ENCODE assay signal across 16 cellular contexts in genomic region chr1:248714248-248714647, GRCh38. TPM values are rescaled to one million over a fixed set of nuclear protein-coding genes. Genes with fewer than 3 reads are reported as not detected.
"Had no signal": no experiment of that assay in that cellular context is flagged by ENCODE, and none has a peak within 500 bp of the region (broad histone marks: within the 10 kb centered on the region; RNA-seq: fewer than 3 reads in every experiment).

No MANE protein-coding gene starts in this region.

- H3K4me1 Mint-ChIP-seq: activated CD8-positive, alpha-beta memory T cell treated with anti-CD3 and anti-CD28 coated beads, Interleukin-2, amount 10 ng/mL, durations not matched to agents 7 days and 5 days; naive thymus-derived CD4-positive, alpha-beta T cell had no signal

- H3K27ac Mint-ChIP-seq: activated CD8-positive, alpha-beta memory T cell treated with anti-CD3 and anti-CD28 coated beads, Interleukin-2, amount 10 ng/mL, durations not matched to agents 7 days and 5 days; activated naive CD8-positive, alpha-beta T cell; naive thymus-derived CD4-positive, alpha-beta T cell had no signal

- H3K4me1 ChIP-seq: breast epithelium, vagina had no signal

- FAIRE-seq: endothelial cell of umbilical vein had no signal

- H3K27ac ChIP-seq: breast epithelium, lower lobe of right lung, neutrophil, skin epidermis, vagina had no signal

- DNase-seq: activated CD4-positive, alpha-beta T cell treated with anti-CD3 and anti-CD28 coated beads, Interleukin-2, amount 50 U/mL, for 48 hours; activated CD4-positive, CD25-positive, alpha-beta regulatory T cell treated with anti-CD3 and anti-CD28 coated beads, Interleukin-2, amount 50 U/mL, for 72 hours; activated CD8-positive, alpha-beta memory T cell treated with anti-CD3 and anti-CD28 coated beads, Interleukin-2, amount 10 ng/mL, durations not matched to agents 7 days and 5 days; activated effector memory CD4-positive, alpha-beta T cell treated with anti-CD3 and anti-CD28 coated beads, Interleukin-2, amount 50 U/mL, for 16 hours; activated T-cell treated with anti-CD3 and anti-CD28 coated beads, Interleukin-2, amount 50 U/mL, for 4 hours; lower lobe of right lung; naive thymus-derived CD4-positive, alpha-beta T cell; posterior cingulate gyrus had no signal

- H3K27me3 ChIP-seq: breast epithelium, neutrophil, vagina had no signal

- H3K36me3 Mint-ChIP-seq: naive thymus-derived CD4-positive, alpha-beta T cell had no signal

- H3K4me3 ChIP-seq: breast epithelium, lower lobe of right lung, skin epidermis, vagina had no signal

- H3K36me3 ChIP-seq: breast epithelium, lower lobe of right lung, neutrophil, vagina had no signal

- H3K4me3 Mint-ChIP-seq: activated CD8-positive, alpha-beta memory T cell treated with anti-CD3 and anti-CD28 coated beads, Interleukin-2, amount 10 ng/mL, durations not matched to agents 7 days and 5 days; activated naive CD8-positive, alpha-beta T cell; activated T-cell treated with anti-CD3 and anti-CD28 coated beads, Interleukin-2, amount 50 U/mL, for 4 hours; naive thymus-derived CD4-positive, alpha-beta T cell had no signal

- H3K9me3 ChIP-seq: lower lobe of right lung, neutrophil, vagina had no signal

RNA-seq across cellular contexts. Expression of gene OR14I1, which starts 11.7 kb away (rescaled TPM):
- total RNA-seq: activated CD8-positive, alpha-beta memory T cell treated with anti-CD3 and anti-CD28 coated beads, Interleukin-2, amount 10 ng/mL, durations not matched to agents 7 days and 5 days; activated T-cell treated with anti-CD3 and anti-CD28 coated beads, Interleukin-2, amount 50 U/mL, for 4 hours; breast epithelium; cerebellum; endothelial cell of umbilical vein; lower lobe of right lung; mononuclear cell; naive thymus-derived CD4-positive, alpha-beta T cell; vagina had no signal

RNA-seq across cellular contexts. Expression of gene LYPD8, which starts 41.3 kb away (rescaled TPM):
- total RNA-seq: activated CD8-positive, alpha-beta memory T cell treated with anti-CD3 and anti-CD28 coated beads, Interleukin-2, amount 10 ng/mL, durations not matched to agents 7 days and 5 days; activated T-cell treated with anti-CD3 and anti-CD28 coated beads, Interleukin-2, amount 50 U/mL, for 4 hours; cerebellum; endothelial cell of umbilical vein; lower lobe of right lung; mononuclear cell; naive thymus-derived CD4-positive, alpha-beta T cell; vagina had no signal

RNA-seq across cellular contexts. Expression of gene OR2T27, which starts 58.9 kb away (rescaled TPM):
- total RNA-seq: activated CD8-positive, alpha-beta memory T cell treated with anti-CD3 and anti-CD28 coated beads, Interleukin-2, amount 10 ng/mL, durations not matched to agents 7 days and 5 days; activated T-cell treated with anti-CD3 and anti-CD28 coated beads, Interleukin-2, amount 50 U/mL, for 4 hours; breast epithelium; cerebellum; endothelial cell of umbilical vein; lower lobe of right lung; mononuclear cell; naive thymus-derived CD4-positive, alpha-beta T cell; vagina had no signal
